Comparison of ENCODE assay signal across 10 cellular contexts in the genomic region with DNA sequence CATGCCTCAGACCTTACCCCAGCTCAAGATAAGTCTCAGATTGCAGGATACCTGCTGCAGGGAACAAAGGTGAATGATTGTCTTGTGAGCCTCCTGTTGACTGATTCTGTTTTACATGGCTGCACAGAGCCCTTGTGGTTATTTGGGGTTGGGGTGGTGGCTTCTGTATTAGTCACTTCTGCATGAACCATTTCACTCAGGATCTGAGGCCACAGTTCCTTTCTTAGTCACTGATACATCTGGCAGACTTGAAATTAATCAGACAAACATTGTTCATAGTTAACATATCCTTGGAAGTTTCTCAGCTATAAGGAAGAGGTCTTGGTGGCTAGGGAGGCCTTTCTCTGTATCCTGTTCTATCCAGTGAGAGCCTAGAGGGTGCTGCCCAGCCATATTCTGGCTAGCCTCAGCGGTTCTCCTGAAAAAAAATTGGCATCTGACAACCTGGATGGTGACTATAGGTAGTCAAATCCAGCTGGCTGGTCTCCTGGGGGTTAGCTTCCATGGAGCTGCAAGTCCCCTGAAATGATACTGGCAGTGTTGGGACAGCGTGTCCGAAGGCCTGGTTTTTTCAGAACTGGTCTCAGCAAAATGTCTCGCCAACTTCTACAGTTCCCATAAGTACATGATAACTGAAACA. TPM values are rescaled to one million over a fixed set of nuclear protein-coding genes. Genes with fewer than 3 reads are reported as not detected.
DNase-seq lines count a peak whose midpoint lies in the region; ATAC-seq and TF ChIP-seq lines count a peak whose summit lies in the region.
"Had no signal": no experiment of that assay in that cellular context is flagged by ENCODE, and none has a peak within 500 bp of the region (broad histone marks: within the 10 kb centered on the region; RNA-seq: fewer than 3 reads in every experiment).

No MANE protein-coding gene starts in this region.

- POLR2A ChIA-PET in CD8-positive, alpha-beta T cell (lab: Charles Lee) = interaction anchor here (1.1 kb wide), 1 partner anchor 8 kb away, joined by 3 read pairs; a partner anchor contains a TSS

- CTCF ChIA-PET in CD8-positive, alpha-beta T cell (lab: Charles Lee) = no interaction called here

- ATAC-seq in GM21360 (IDR thresholded peaks at IDR 0.05; ENCODE audit: unreplicated experiment) (peak; percentile 86), HG03558 (IDR thresholded peaks at IDR 0.05; ENCODE audit: extremely low read depth, unreplicated experiment) (peak; percentile 86)
- no peak for ATAC-seq in CD8-positive, alpha-beta T cell

- in situ Hi-C loops in KBM-7 (cut with MboI; ENCODE audit: low pct_unique_long_range_greater_than_20kb, low sequenced_read_pairs) = no loop called here

- H3K4me3 ChIP-seq in choroid plexus epithelial cell (ENCODE audit: low read depth, low read length) = no peak overlapping the region
- no peak overlapping the region for H3K4me3 ChIP-seq in CD8-positive, alpha-beta T cell (ENCODE audit: low read depth, low read length)
- H3K4me3 ChIP-seq: thoracic aorta had no signal

- H3K36me3 Mint-ChIP-seq in CD8-positive, alpha-beta T cell = peaks cover 73% of the 10 kb centered on the region

- no peak overlapping the region for H3K27ac ChIP-seq in CD8-positive, alpha-beta T cell (ENCODE audit: low read depth, low read length)
- H3K27ac ChIP-seq: thoracic aorta had no signal

- H3K36me3 ChIP-seq in CD8-positive, alpha-beta T cell (ENCODE audit: insufficient read depth, low read length) = peaks cover 25% of the 10 kb centered on the region

- no peaks in the 10 kb centered on the region for H3K4me1 ChIP-seq in CD8-positive, alpha-beta T cell (ENCODE audit: insufficient read depth, low read length)

- H3K27ac Mint-ChIP-seq in CD8-positive, alpha-beta T cell = no peak overlapping the region

- intact Hi-C loops in CD8-positive, alpha-beta T cell (cut with DNase I, micrococcal nuclease) = no loop called here

- H3K9me3 ChIP-seq in CD8-positive, alpha-beta T cell (ENCODE audit: low read length) = no peaks in the 10 kb centered on the region
- H3K9me3 ChIP-seq: thoracic aorta had no signal

- peak; percentile 72 for DNase-seq in GM04503 (ENCODE audit: low read depth)
- peak; percentile 75 for DNase-seq in choroid plexus epithelial cell (ENCODE audit: low read depth)
- no peak for DNase-seq in T-helper 9 cell
- DNase-seq in CD8-positive, alpha-beta T cell = no peak
- no peak for DNase-seq in ecto neural progenitor cell (ENCODE audit: low spot score)
- DNase-seq in KBM-7 = no peak

- no peak overlapping the region for H3K4me3 Mint-ChIP-seq in CD8-positive, alpha-beta T cell

- no peaks in the 10 kb centered on the region for H3K27me3 ChIP-seq in CD8-positive, alpha-beta T cell (ENCODE audit: insufficient read depth, low read length)

- TF ChIP-seq CTCF in choroid plexus epithelial cell (conservative IDR thresholded peaks at IDR 0.05; ENCODE audit: low read depth, low read length) = no peak
- no peak for TF ChIP-seq CTCF in CD8-positive, alpha-beta T cell (IDR thresholded peaks at IDR 0.05)

- H3K27me3 Mint-ChIP-seq in CD8-positive, alpha-beta T cell (ENCODE audit: low read depth) = no peaks in the 10 kb centered on the region

- no peaks in the 10 kb centered on the region for H3K4me1 Mint-ChIP-seq in CD8-positive, alpha-beta T cell (ENCODE audit: low read depth)

- no peaks in the 10 kb centered on the region for H3K9me3 Mint-ChIP-seq in CD8-positive, alpha-beta T cell
- H3K9me3 Mint-ChIP-seq: IgD-negative memory B cell had no signal

RNA-seq across cellular contexts. Expression of a gene that starts 8.4 kb away (rescaled TPM):
- under 1 TPM; 0.25 to 0.76 TPM for total RNA-seq in CD8-positive, alpha-beta T cell

RNA-seq across cellular contexts. Expression of a gene that starts 29.0 kb away (rescaled TPM):
- total RNA-seq in CD8-positive, alpha-beta T cell = 10 to 100 TPM; 53.6 to 57.1 TPM

RNA-seq across cellular contexts. Expression of a gene that starts 29.1 kb away (rescaled TPM):
- 1 to 10 TPM; 5.3 to 5.6 TPM for total RNA-seq in CD8-positive, alpha-beta T cell

RNA-seq across cellular contexts. Expression of a gene that starts 42.8 kb away (rescaled TPM):
- total RNA-seq in CD8-positive, alpha-beta T cell = not detected

Comparison
In these comparisons a context has a peak if more than half of its experiments do, and no peak if none do; other contexts are left out.
1. DNase-seq: peak in GM04503 (single experiment) and choroid plexus epithelial cell (single experiment); none in T-helper 9 cell (single experiment), CD8-positive, alpha-beta T cell (0 of 7), ecto neural progenitor cell (single experiment) and KBM-7 (single experiment).